17 cellular contexts compared by ENCODE assay signal in genomic region chr7:77529279-77529678, GRCh38.
"Had no signal": no experiment of that assay in that cellular context is flagged by ENCODE, and none has a peak within 500 bp of the region (broad histone marks: within the 10 kb centered on the region; RNA-seq: fewer than 3 reads in every experiment).

No MANE protein-coding gene starts in this region.

- H3K27ac ChIP-seq: brain microvascular endothelial cell, right atrium auricular region, tibial nerve, uterus had no signal

- H3K4me1 Mint-ChIP-seq: activated T-helper 17 cell treated with anti-CD3 and anti-CD28 coated beads, Interleukin-2, amount 50 U/mL, for 72 hours had no signal

- H3K4me1 ChIP-seq: right atrium auricular region, tibial nerve, uterus had no signal

- H3K4me3 Mint-ChIP-seq: activated T-helper 17 cell treated with anti-CD3 and anti-CD28 coated beads, Interleukin-2, amount 50 U/mL, for 72 hours; central memory CD8-positive, alpha-beta T cell; nephron progenitor cell; stimulated activated naive B cell treated with anti-CD40 and anti-IgM and Interleukin-4, amounts not matched to agents 10 μg/mL and 1 μg/mL and 100 μg/mL, for 72 hours had no signal

- ATAC-seq: activated T-helper 17 cell treated with anti-CD3 and anti-CD28 coated beads, Interleukin-2, amount 50 U/mL, for 72 hours; stimulated activated naive B cell treated with anti-CD40 and anti-IgM and Interleukin-4, amounts not matched to agents 10 μg/mL and 1 μg/mL and 100 μg/mL, for 72 hours had no signal

- H3K27me3 Mint-ChIP-seq: central memory CD8-positive, alpha-beta T cell; progenitor cell of endocrine pancreas; stimulated activated naive B cell treated with anti-CD40 and anti-IgM and Interleukin-4, amounts not matched to agents 10 μg/mL and 1 μg/mL and 100 μg/mL, for 72 hours had no signal

- H3K36me3 ChIP-seq: brain microvascular endothelial cell, right atrium auricular region, tibial nerve, uterus had no signal

- H3K4me3 ChIP-seq: right atrium auricular region, tibial nerve, uterus had no signal

- DNase-seq: activated CD4-positive, alpha-beta T cell treated with anti-CD3 and anti-CD28 coated beads, Interleukin-2, amount 50 U/mL, for 48 hours; activated naive CD4-positive, alpha-beta T cell treated with Interleukin-2 at 50 U/mL for 16 hours; anterior cingulate cortex; brain microvascular endothelial cell; cortex of kidney; effector CD4-positive, alpha-beta T cell; foreskin fibroblast; mesendoderm; nephron progenitor cell; stimulated activated CD4-positive, alpha-beta T cell treated with anti-CD3 and anti-CD28 coated beads, Interleukin-2, amount 100 ng/mL, for 48 hours; stimulated activated naive B cell treated with anti-CD40 and anti-IgM and Interleukin-4, amounts not matched to agents 10 μg/mL and 1 μg/mL and 100 μg/mL, for 72 hours; uterus had no signal

- H3K27ac Mint-ChIP-seq: activated T-helper 17 cell treated with anti-CD3 and anti-CD28 coated beads, Interleukin-2, amount 50 U/mL, for 72 hours; nephron progenitor cell; progenitor cell of endocrine pancreas had no signal

- H3K27me3 ChIP-seq: brain microvascular endothelial cell, right atrium auricular region, tibial nerve, uterus had no signal

- H3K9me3 ChIP-seq: right atrium auricular region, tibial nerve, uterus had no signal

- H3K36me3 Mint-ChIP-seq: stimulated activated naive B cell treated with anti-CD40 and anti-IgM and Interleukin-4, amounts not matched to agents 10 μg/mL and 1 μg/mL and 100 μg/mL, for 72 hours had no signal

- H3K9me3 Mint-ChIP-seq: activated T-helper 17 cell treated with anti-CD3 and anti-CD28 coated beads, Interleukin-2, amount 50 U/mL, for 72 hours; central memory CD8-positive, alpha-beta T cell; stimulated activated naive B cell treated with anti-CD40 and anti-IgM and Interleukin-4, amounts not matched to agents 10 μg/mL and 1 μg/mL and 100 μg/mL, for 72 hours had no signal
